ENCODE assay signal across 12 cellular contexts in genomic region chr17:71412803-71413202, GRCh38.
A peak's percentile ranks its signal among the peaks of the same experiment; 100 is the strongest.
DNase-seq lines count a peak whose midpoint lies in the region; ATAC-seq, FAIRE-seq and TF ChIP-seq lines count a peak whose summit lies in the region.
"Had no signal": no experiment of that assay in that cellular context is flagged by ENCODE, and none has a peak within 500 bp of the region (broad histone marks: within the 10 kb centered on the region; RNA-seq: fewer than 3 reads in every experiment).

No MANE protein-coding gene starts in this region.

- no peak for TF ChIP-seq POLR2A in H54 (IDR thresholded peaks at IDR 0.05; ENCODE audit: low read depth, low read length)

- H3K9me3 ChIP-seq in Panc1 (ENCODE audit: control insufficient read depth, insufficient read depth, low read depth, low read length) (peaks cover 7% of the 10 kb centered on the region; the same call in 1 of the 2 replicates), esophagus (ENCODE audit: control insufficient read depth in 2 of 2, insufficient read depth in 1 of 2, low read depth in 1 of 2, low read length in 1 of 2) (peaks cover 0 to 2% of the 10 kb centered on the region in 2 donors)

- peak; percentile 99 for FAIRE-seq in H54 (lab: Jason Lieb, UNC)
- no peak for FAIRE-seq in D721Med (lab: Jason Lieb, UNC)

- CTCF ChIA-PET in Panc1 (lab: Charles Lee), result no interaction called here

- no peaks in the 10 kb centered on the region for H3K4me1 ChIP-seq in Panc1 (ENCODE audit: control insufficient read depth, insufficient read depth, low read length)
- H3K4me1 ChIP-seq in esophagus (ENCODE audit: control insufficient read depth in 2 of 2, insufficient read depth in 2 of 2, low read length in 1 of 2), result no peaks in the 10 kb centered on the region

- H3K27ac ChIP-seq in Panc1 (ENCODE audit: low read length) (no peak overlapping the region; the same call in 1 of the 2 replicates), esophagus (ENCODE audit: low read depth in 2 of 2, low read length in 1 of 2) (peak overlapping the region; percentile 13 to 20)

- H3K4me3 ChIP-seq in Panc1 (ENCODE audit: low read depth in 2 of 2, low read length in 2 of 2) (no peak overlapping the region), esophagus (ENCODE audit: low read depth in 1 of 2, low read length in 2 of 2) (no peak overlapping the region), skeletal muscle cell (ENCODE audit: low read depth, low read length) (no peak overlapping the region)

- TF ChIP-seq CTCF in Panc1 (IDR thresholded peaks at IDR 0.05) (no peak), D721Med (IDR thresholded peaks at IDR 0.05; ENCODE audit: insufficient read depth, missing control alignments) (no peak)

- BruUV-seq in Panc1 (replicated peaks; lab: Mats Ljungman, UMichigan), result no TSS peak

- 67 to 68% methylated on average over 5 of the region's 5 CpGs for WGBS in esophagus, 2 donors

- intact Hi-C loops in Panc1 (cut with micrococcal nuclease; ENCODE audit: unreplicated experiment), result no loop called here

- POLR2A ChIA-PET in Panc1 (lab: Charles Lee), result interaction anchor here (0.5 kb wide), 1 partner anchor 40 kb away, joined by 3 read pairs; no protein-coding TSS in a partner anchor

- H3K36me3 ChIP-seq in Panc1 (ENCODE audit: control insufficient read depth, insufficient read depth, low read length) (no peaks in the 10 kb centered on the region), esophagus (ENCODE audit: control insufficient read depth in 2 of 2, insufficient read depth in 2 of 2, low read length in 1 of 2) (no peaks in the 10 kb centered on the region)

- DNase-seq in H54 (ENCODE audit: insufficient read length, low spot score), result peak; percentile 50
- DNase-seq in Panc1 (ENCODE audit: low read depth, low spot score), result peak; percentile 93
- DNase-seq in skeletal muscle cell (ENCODE audit: low read depth), result peak; percentile 91
- DNase-seq in D721Med (ENCODE audit: insufficient read length, low spot score), result no peak
- DNase-seq: activated naive CD4-positive, alpha-beta T cell treated with anti-CD3 and anti-CD28 coated beads, Interleukin-2, amount 10 ng/mL, durations not matched to agents 7 days and 5 days; erythroblast; KBM-7; retina had no signal

- ATAC-seq in Panc1 (peak; percentile 98), GM19351 (IDR thresholded peaks at IDR 0.05; ENCODE audit: unreplicated experiment) (no peak), HG03108 (IDR thresholded peaks at IDR 0.05; ENCODE audit: unreplicated experiment) (no peak), HG02938 (IDR thresholded peaks at IDR 0.05; ENCODE audit: unreplicated experiment) (no peak)

- in situ Hi-C loops in Panc1 (cut with HindIII; ENCODE audit: low pct_unique_long_range_greater_than_20kb, low sequenced_read_pairs), result no loop called here

- H3K27me3 ChIP-seq in Panc1 (ENCODE audit: control insufficient read depth, insufficient read depth, low read length), result no peaks in the 10 kb centered on the region
- H3K27me3 ChIP-seq in esophagus (ENCODE audit: control insufficient read depth in 1 of 2, insufficient read depth in 2 of 2, low read length in 2 of 2), result no peaks in the 10 kb centered on the region
